ENCODE assay signal across 29 cellular contexts in the genomic region with DNA sequence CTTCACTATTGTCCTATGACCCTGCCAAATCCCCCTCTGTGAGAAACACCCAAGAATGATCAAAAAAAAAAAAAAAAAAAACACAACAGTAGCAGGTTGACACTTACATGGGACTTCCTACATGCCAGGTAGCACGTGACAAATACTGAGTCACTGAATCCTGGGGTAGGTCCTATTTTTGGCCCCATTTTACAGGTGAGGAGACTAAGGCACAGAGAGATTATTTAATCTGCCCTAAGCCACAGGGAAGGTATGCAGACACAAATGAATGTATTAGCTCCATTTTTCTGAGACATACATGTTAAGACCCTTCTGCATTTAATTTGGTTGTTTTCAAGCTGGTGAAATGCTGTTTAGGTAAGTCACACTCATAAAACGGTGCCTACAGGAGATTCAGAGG. TPM values are rescaled to one million over a fixed set of nuclear protein-coding genes. Genes with fewer than 3 reads are reported as not detected.
"Had no signal": no experiment of that assay in that cellular context is flagged by ENCODE, and none has a peak within 500 bp of the region (broad histone marks: within the 10 kb centered on the region; RNA-seq: fewer than 3 reads in every experiment).

No MANE protein-coding gene starts in this region.

- H3K4me1 ChIP-seq: esophagus squamous epithelium, gastroesophageal sphincter had no signal

- H3K9me3 ChIP-seq: esophagus squamous epithelium, gastroesophageal sphincter had no signal

- ATAC-seq: activated CD4-positive, alpha-beta T cell treated with anti-CD3 and anti-CD28 coated beads for 36 hours; activated T-cell treated with anti-CD3 and anti-CD28 coated beads, Interleukin-2, amount 50 U/mL, for 72 hours; activated T-helper 17 cell treated with anti-CD3 and anti-CD28 coated beads, Interleukin-2, amount 50 U/mL, for 72 hours; gastroesophageal sphincter had no signal

- DNase-seq: activated CD4-positive, alpha-beta memory T cell treated with anti-CD3 and anti-CD28 coated beads for 36 hours; activated CD4-positive, alpha-beta T cell treated with anti-CD3 and anti-CD28 coated beads for 36 hours; activated CD4-positive, alpha-beta T cell treated with anti-CD3 and anti-CD28 coated beads, Interleukin-2, amount 10 ng/mL, durations not matched to agents 24 days and 14 days; activated CD4-positive, CD25-positive, alpha-beta regulatory T cell; activated CD4-positive, CD25-positive, alpha-beta regulatory T cell treated with anti-CD3 and anti-CD28 coated beads, Interleukin-2, amount 50 U/mL, for 72 hours; activated CD8-positive, alpha-beta memory T cell treated with anti-CD3 and anti-CD28 coated beads for 24 hours; activated effector memory CD4-positive, alpha-beta T cell treated with Interleukin-2 at 50 U/mL for 16 hours; activated gamma-delta T cell treated with Interleukin-2 at 50 U/mL for 16 hours; activated naive CD4-positive, alpha-beta T cell treated with anti-CD3 and anti-CD28 coated beads, Interleukin-2, amount 50 U/mL, for 16 hours; activated naive CD4-positive, alpha-beta T cell treated with Interleukin-2 at 50 U/mL for 16 hours; activated T-cell treated with anti-CD3 and anti-CD28 coated beads, Interleukin-2, amount 50 U/mL, for 72 hours; amniotic stem cell; anterior cingulate cortex; brain microvascular endothelial cell; caudate nucleus; effector CD8-positive, alpha-beta T cell; esophagus squamous epithelium; foreskin melanocyte; head of caudate nucleus; hippocampal formation; T-helper 2 cell had no signal

- H3K4me3 ChIP-seq: esophagus squamous epithelium, gastroesophageal sphincter had no signal

- H3K27me3 ChIP-seq: brain microvascular endothelial cell, esophagus squamous epithelium, gastroesophageal sphincter had no signal

- FAIRE-seq: astrocyte, colon, endometrium, endothelial cell of umbilical vein had no signal

- H3K27ac ChIP-seq: brain microvascular endothelial cell, epithelial cell of prostate, esophagus squamous epithelium, gastroesophageal sphincter had no signal

RNA-seq across cellular contexts. Expression of a gene that starts 15.7 kb away (rescaled TPM):
- total RNA-seq: esophagus squamous epithelium, glomerular endothelial cell had no signal
